ENCODE assay signal across 18 cellular contexts in genomic region chr6:150203871-150204545, GRCh38.
DNase-seq lines count a peak whose midpoint lies in the region; ATAC-seq, FAIRE-seq and TF ChIP-seq lines count a peak whose summit lies in the region.
"Had no signal": no experiment of that assay in that cellular context is flagged by ENCODE, and none has a peak within 500 bp of the region (broad histone marks: within the 10 kb centered on the region; RNA-seq: fewer than 3 reads in every experiment).

No MANE protein-coding gene starts in this region.

- H2AK5ac ChIP-seq in neuronal stem cell (ENCODE audit: low read depth, low read length): no peak overlapping the region

- 0 out of 3 replicates have a peak, but pooled peaks cover 2% of the 10 kb centered on the region for H3K79me2 ChIP-seq in K562 (ENCODE audit: control insufficient read depth, insufficient read depth, low read length)

- H3K9ac ChIP-seq in K562 (ENCODE audit: insufficient read depth in 1 of 2, low read depth in 2 of 2, low read length in 2 of 2): no peak overlapping the region
- no peak overlapping the region for H3K9ac ChIP-seq in neuronal stem cell (ENCODE audit: low read depth, low read length, poor library complexity)
- H3K9ac ChIP-seq: KMS-11 had no signal

- H3K4me1 ChIP-seq in K562 (replicated peaks in 1 of 2; ENCODE audit: control insufficient read depth in 2 of 2, insufficient read depth in 2 of 2, low read length in 2 of 2) (peaks cover 20 to 23% of the 10 kb centered on the region in 2 experiments; a peak in 4 of 5 replicates), neuronal stem cell (ENCODE audit: control insufficient read depth in 2 of 2, insufficient read depth in 1 of 2, low read depth in 1 of 2, low read length in 2 of 2) (peaks cover 3 to 6% of the 10 kb centered on the region in 2 donors), vagina (no peaks in the 10 kb centered on the region)
- H3K4me1 ChIP-seq: HAP-1 had no signal

- H3K4ac ChIP-seq in neuronal stem cell (ENCODE audit: low read length): no peak overlapping the region

- no peaks in the 10 kb centered on the region; the same call in 1 of the 2 replicates for H4K20me1 ChIP-seq in K562 (replicated peaks; ENCODE audit: control insufficient read depth, insufficient read depth, low read length)

- 81% methylated on average over 22 of the region's 22 CpGs for WGBS in K562 (ENCODE audit: insufficient coverage, low coverage, missing lambda C conversion rate)
- WGBS in neuronal stem cell (ENCODE audit: extremely low coverage in 2 of 2, insufficient read length in 2 of 2, insufficient replicate concordance in 1 of 2), 2 donors: no CpG with 5 or more reads among the region's 22 CpGs

- H3K27ac ChIP-seq in K562 (ENCODE audit: extremely low read depth, low read depth, low read length) (no peak overlapping the region), neuronal stem cell (replicated peaks; ENCODE audit: low read length) (no peak overlapping the region), vagina (peak overlapping the region; percentile 17)
- H3K27ac ChIP-seq: KMS-11 had no signal

- TF ChIP-seq EP300 in K562 (IDR thresholded peaks at IDR 0.05; ENCODE audit: low read length): no peak

- peak overlapping the region; percentile 29; the same call in 1 of the 2 replicates for H3K4me2 ChIP-seq in K562 (ENCODE audit: insufficient read depth, low read length)
- no peak overlapping the region for H3K4me2 ChIP-seq in neuronal stem cell (ENCODE audit: insufficient read depth, low read length, poor library complexity, severe bottlenecking)
- H3K4me2 ChIP-seq: KMS-11 had no signal

- H3K4me3 ChIP-seq in K562 (no peak overlapping the region), neuronal stem cell (ENCODE audit: low read length in 2 of 2) (no peak overlapping the region), vagina (no peak overlapping the region)
- H3K4me3 ChIP-seq: HAP-1 had no signal

- peaks cover 0 to 2% of the 10 kb centered on the region in 2 donors for H3K27me3 Mint-ChIP-seq in natural killer cell treated with Interleukin-12 subunit alpha and Interleukin-12 subunit beta and Interleukin-15 and Interleukin-18, amount 100 ng/mL, for 72 hours
- H3K27me3 Mint-ChIP-seq in natural killer cell (ENCODE audit: low read depth in 2 of 2): peaks cover 0 to 2% of the 10 kb centered on the region in 2 donors

- H3K27me3 ChIP-seq in K562 (ENCODE audit: control insufficient read depth in 2 of 2, insufficient read depth in 2 of 2, low read length in 2 of 2): no peaks in the 10 kb centered on the region
- H3K27me3 ChIP-seq in neuronal stem cell (ENCODE audit: control insufficient read depth in 3 of 3, insufficient read depth in 3 of 3, low read depth in 1 of 3, low read length in 3 of 3): no peaks in the 10 kb centered on the region
- H3K27me3 ChIP-seq in vagina: no peaks in the 10 kb centered on the region

- H3K14ac ChIP-seq in neuronal stem cell (ENCODE audit: low read length): no peak overlapping the region

- no peak overlapping the region for H2BK12ac ChIP-seq in neuronal stem cell (ENCODE audit: low read length)

- H3K36me3 Mint-ChIP-seq in natural killer cell treated with Interleukin-12 subunit alpha and Interleukin-12 subunit beta and Interleukin-15 and Interleukin-18, amount 100 ng/mL, for 72 hours: no peaks in the 10 kb centered on the region
- H3K36me3 Mint-ChIP-seq in natural killer cell: no peaks in the 10 kb centered on the region
- H3K36me3 Mint-ChIP-seq: CD14-positive monocyte had no signal

- peak overlapping the region in 1 of 2 donors; percentile 19 for H3K27ac Mint-ChIP-seq in natural killer cell treated with Interleukin-12 subunit alpha and Interleukin-12 subunit beta and Interleukin-15 and Interleukin-18, amount 100 ng/mL, for 72 hours
- H3K27ac Mint-ChIP-seq in natural killer cell: no peak overlapping the region

- ATAC-seq in natural killer cell treated with Interleukin-12 subunit alpha and Interleukin-12 subunit beta and Interleukin-15 and Interleukin-18, amount 100 ng/mL, for 72 hours: no peak
- ATAC-seq in natural killer cell (no peak), K562 (no peak), GM18858 (IDR thresholded peaks at IDR 0.05; ENCODE audit: unreplicated experiment) (no peak)

- H2BK120ac ChIP-seq in neuronal stem cell (ENCODE audit: low read depth, low read length): peak overlapping the region; percentile 52

- no peaks in the 10 kb centered on the region for H3K9me3 Mint-ChIP-seq in natural killer cell treated with Interleukin-12 subunit alpha and Interleukin-12 subunit beta and Interleukin-15 and Interleukin-18, amount 100 ng/mL, for 72 hours
- no peaks in the 10 kb centered on the region for H3K9me3 Mint-ChIP-seq in natural killer cell
- H3K9me3 Mint-ChIP-seq: CD14-positive monocyte had no signal

- no peaks in the 10 kb centered on the region for H3K9me3 ChIP-seq in K562 (replicated peaks; ENCODE audit: control insufficient read depth, insufficient read depth, low read depth, low read length)
- no peaks in the 10 kb centered on the region for H3K9me3 ChIP-seq in neuronal stem cell (replicated peaks in 1 of 2; ENCODE audit: control insufficient read depth in 2 of 2, insufficient read depth in 1 of 2, low read depth in 1 of 2, low read length in 2 of 2)
- H3K9me3 ChIP-seq in vagina: no peaks in the 10 kb centered on the region
- H3K9me3 ChIP-seq: HAP-1 had no signal

- H3K18ac ChIP-seq in neuronal stem cell (ENCODE audit: low read length): no peak overlapping the region

- H3K4me3 Mint-ChIP-seq in natural killer cell treated with Interleukin-12 subunit alpha and Interleukin-12 subunit beta and Interleukin-15 and Interleukin-18, amount 100 ng/mL, for 72 hours: peak overlapping the region; percentile 11
- H3K4me3 Mint-ChIP-seq in natural killer cell: no peak overlapping the region
- H3K4me3 Mint-ChIP-seq: CD14-positive monocyte had no signal

- H3K36me3 ChIP-seq in K562 (ENCODE audit: control insufficient read depth, insufficient read depth, low read length) (no peaks in the 10 kb centered on the region), neuronal stem cell (replicated peaks in 1 of 2; ENCODE audit: control insufficient read depth in 2 of 2, insufficient read depth in 2 of 2, low read length in 2 of 2) (no peaks in the 10 kb centered on the region), vagina (no peaks in the 10 kb centered on the region)
- H3K36me3 ChIP-seq: HAP-1 had no signal

- H3K4me1 Mint-ChIP-seq in natural killer cell treated with Interleukin-12 subunit alpha and Interleukin-12 subunit beta and Interleukin-15 and Interleukin-18, amount 100 ng/mL, for 72 hours (ENCODE audit: low read depth in 2 of 2): peaks cover 0 to 5% of the 10 kb centered on the region in 2 donors
- H3K4me1 Mint-ChIP-seq in natural killer cell: peaks cover 8 to 15% of the 10 kb centered on the region in 2 donors
- H3K4me1 Mint-ChIP-seq: CD14-positive monocyte had no signal

- H2BK15ac ChIP-seq in neuronal stem cell (ENCODE audit: low read length): no peak overlapping the region

- TF ChIP-seq RAD21 in K562 (CRISPR knock-in tag; conservative IDR thresholded peaks at IDR 0.05 in 1 of 2, IDR thresholded peaks at IDR 0.05 in 1 of 2): no peak

- H2AFZ ChIP-seq in K562 (ENCODE audit: low read depth, low read length) (no peak overlapping the region), neuronal stem cell (ENCODE audit: low read length) (no peak overlapping the region)

- no peak for DNase-seq in natural killer cell treated with Interleukin-12 subunit alpha and Interleukin-12 subunit beta and Interleukin-15 and Interleukin-18, amount 100 ng/mL, for 72 hours (ENCODE audit: low spot score)
- no peak for DNase-seq in natural killer cell
- no peak for DNase-seq in K562 (ENCODE audit: extremely low read depth in 1 of 4, low spot score in 3 of 4)
- DNase-seq in neuronal stem cell (ENCODE audit: low spot score): no peak
- DNase-seq in vagina (ENCODE audit: extremely low spot score in 2 of 2): no peak
- DNase-seq in GM12891 (ENCODE audit: insufficient read length, low spot score): no peak
- no peak for DNase-seq in cerebellar cortex (ENCODE audit: low spot score)
- DNase-seq: AML-193, NCI-H1694, NCI-H2081, NCI-H446 had no signal

- BruUV-seq in K562 (replicated peaks; lab: Mats Ljungman, UMichigan): no TSS peak

- H3K23ac ChIP-seq in neuronal stem cell (ENCODE audit: low read depth, low read length, poor library complexity): no peak overlapping the region

- H2BK5ac ChIP-seq in neuronal stem cell (ENCODE audit: low read length): no peak overlapping the region

- in situ Hi-C loops in K562 (cut with MboI): no loop called here

- H4K91ac ChIP-seq in neuronal stem cell (ENCODE audit: low read depth, low read length, poor library complexity): no peak overlapping the region

- no peaks in the 10 kb centered on the region for H3K79me1 ChIP-seq in neuronal stem cell (ENCODE audit: low read depth, low read length)

- FAIRE-seq in K562 (lab: Jason Lieb, UNC) (no peak), GM12891 (lab: Jason Lieb, UNC) (no peak)
- FAIRE-seq: D721Med, HTR-8/SVneo, RCC 7860 had no signal

- TF ChIP-seq POLR2A in K562 (conservative IDR thresholded peaks at IDR 0.05): no peak
- TF ChIP-seq POLR2A in vagina (IDR thresholded peaks at IDR 0.05): no peak
- no peak for TF ChIP-seq POLR2A in GM12891 (IDR thresholded peaks at IDR 0.05; ENCODE audit: low read depth, low read length)

- H4K8ac ChIP-seq in neuronal stem cell (ENCODE audit: low read depth, low read length): no peak overlapping the region

- CTCF ChIA-PET in K562 (lab: Yijun Ruan, JAX; ENCODE audit: low intra/inter-chr PET ratio): no interaction called here

- no peaks in the 10 kb centered on the region for H3K9me1 ChIP-seq in K562 (ENCODE audit: control insufficient read depth, insufficient read depth, low read length)

- TF ChIP-seq CTCF in natural killer cell (IDR thresholded peaks at IDR 0.05) (no peak), K562 (IDR thresholded peaks at IDR 0.05 in 2 of 3, conservative IDR thresholded peaks at IDR 0.05 in 1 of 3; ENCODE audit: insufficient read depth in 2 of 3, low read depth in 1 of 3, low read length in 3 of 3) (no peak), vagina (IDR thresholded peaks at IDR 0.05) (no peak)

- POLR2A ChIA-PET in K562 (lab: Yijun Ruan, JAX): interaction anchor here (1.4 kb wide), 1 partner anchor 10 kb away, joined by 3 read pairs; no protein-coding TSS in a partner anchor

- intact Hi-C loops in natural killer cell (cut with micrococcal nuclease) (no loop called here), K562 (cut with micrococcal nuclease) (no loop called here), vagina (cut with DNase I) (no loop called here)

TF ChIP-seq in K562, 482 proteins besides CTCF, POLR2A, EP300 and RAD21 (continues in another document):
- TF ChIP-seq MEF2D (tag; conservative IDR thresholded peaks at IDR 0.05; ENCODE audit: low read depth) (no peak), ZNF316 (IDR thresholded peaks at IDR 0.05) (peak; percentile 84), MAFF (IDR thresholded peaks at IDR 0.05; ENCODE audit: low read length) (peak; percentile 34; the same call in 1 of the 2 replicates), TCF3 (CRISPR knock-in tag; IDR thresholded peaks at IDR 0.05) (no peak)

TF ChIP-seq in GM12891, 5 proteins besides CTCF, POLR2A, EP300 and RAD21 (continues in another document):
- no peak for TF ChIP-seq TAF1 (IDR thresholded peaks at IDR 0.05; ENCODE audit: low read depth, low read length)
- TF ChIP-seq POLR2AphosphoS5 (IDR thresholded peaks at IDR 0.05; ENCODE audit: low read depth, low read length): no peak
- TF ChIP-seq POU2F2 (IDR thresholded peaks at IDR 0.05; ENCODE audit: low read depth, low read length): no peak
- TF ChIP-seq SPI1 (IDR thresholded peaks at IDR 0.05; ENCODE audit: low read depth, low read length): no peak
